9 cellular contexts compared by ENCODE assay signal in genomic region chr22:20463324-20464095, GRCh38. TPM values are rescaled to one million over a fixed set of nuclear protein-coding genes. Genes with fewer than 3 reads are reported as not detected.
DNase-seq lines count a peak whose midpoint lies in the region; TF ChIP-seq lines count a peak whose summit lies in the region.
"Had no signal": no experiment of that assay in that cellular context is flagged by ENCODE, and none has a peak within 500 bp of the region (broad histone marks: within the 10 kb centered on the region; RNA-seq: fewer than 3 reads in every experiment).

No MANE protein-coding gene starts in this region.

- H3K36me3 Mint-ChIP-seq in endothelial cell (ENCODE audit: low read depth, unreplicated experiment) = peaks cover 15% of the 10 kb centered on the region
- peaks cover 10% of the 10 kb centered on the region for H3K36me3 Mint-ChIP-seq in type B pancreatic cell

- H3K4me1 Mint-ChIP-seq in endothelial cell (ENCODE audit: unreplicated experiment) = peaks cover 23% of the 10 kb centered on the region
- peaks cover 6% of the 10 kb centered on the region for H3K4me1 Mint-ChIP-seq in type B pancreatic cell (ENCODE audit: unreplicated experiment)

- no peaks in the 10 kb centered on the region for H3K9me3 ChIP-seq in tibial nerve

- peaks cover 3% of the 10 kb centered on the region for H3K27me3 Mint-ChIP-seq in endothelial cell (ENCODE audit: unreplicated experiment)
- H3K27me3 Mint-ChIP-seq in type B pancreatic cell = no peaks in the 10 kb centered on the region

- no peak for TF ChIP-seq CTCF in endothelial cell (IDR thresholded peaks at IDR 0.05; ENCODE audit: unreplicated experiment)
- TF ChIP-seq CTCF in tibial nerve (IDR thresholded peaks at IDR 0.05) = no peak
- TF ChIP-seq CTCF in type B pancreatic cell (conservative IDR thresholded peaks at IDR 0.05) = no peak

- peak; percentile 69 for DNase-seq in activated CD8-positive, alpha-beta memory T cell treated with anti-CD3 and anti-CD28 coated beads for 24 hours
- DNase-seq in activated CD8-positive, alpha-beta memory T cell treated with anti-CD3 and anti-CD28 coated beads, Interleukin-2, amount 50 U/mL, for 48 hours = no peak
- peak in 3 of 5 donors; percentile 11 to 76 (median 12) for DNase-seq in T-helper 1 cell
- DNase-seq in endothelial cell (ENCODE audit: low spot score) = no peak
- DNase-seq in tibial nerve (ENCODE audit: low spot score in 2 of 2) = no peak
- no peak for DNase-seq in AG08395 (ENCODE audit: low spot score)
- no peak for DNase-seq in type B pancreatic cell (ENCODE audit: extremely low spot score, unreplicated experiment)
- DNase-seq in NCI-H1417 treated with DMSO at 0.1 percent for 48 hours (lab: John Stamatoyannopoulos, UW) = no peak

- peak overlapping the region in 3 of 4 donors; percentile 21 to 48 (median 22) for H3K27ac ChIP-seq in tibial nerve

- H3K4me1 ChIP-seq in tibial nerve = peaks cover 0 to 30% (median 11%) of the 10 kb centered on the region in 4 donors

- peaks cover 0 to 36% (median 6%) of the 10 kb centered on the region in 3 donors for H3K36me3 ChIP-seq in tibial nerve

- no peak overlapping the region for H3K4me3 ChIP-seq in tibial nerve
- H3K4me3 ChIP-seq: SK-N-MC had no signal

- no peaks in the 10 kb centered on the region for H3K27me3 ChIP-seq in tibial nerve

- 38 to 43% methylated on average over 2 of the region's 2 CpGs for WGBS in tibial nerve, 2 donors

- H3K27ac Mint-ChIP-seq in endothelial cell (ENCODE audit: unreplicated experiment) (peak overlapping the region; percentile 88), type B pancreatic cell (no peak overlapping the region)

- no peak for TF ChIP-seq POLR2A in tibial nerve (IDR thresholded peaks at IDR 0.05)

- H3K9me3 Mint-ChIP-seq in endothelial cell (ENCODE audit: unreplicated experiment) = no peaks in the 10 kb centered on the region
- H3K9me3 Mint-ChIP-seq in type B pancreatic cell = no peaks in the 10 kb centered on the region

- no peak for TF ChIP-seq EP300 in tibial nerve (IDR thresholded peaks at IDR 0.05)

- H3K4me3 Mint-ChIP-seq in endothelial cell (ENCODE audit: unreplicated experiment) (peak overlapping the region; percentile 62), type B pancreatic cell (no peak overlapping the region)

RNA-seq across cellular contexts. Expression of gene SCARF2, which starts 25.9 kb away (rescaled TPM):
- total RNA-seq in endothelial cell (ENCODE audit: unreplicated experiment) (8.1 TPM), tibial nerve (10 to 100 TPM; 28.4 to 72.0 (median 53.1) TPM), type B pancreatic cell (ENCODE audit: low replicate concordance) (4.2 and 21.7 TPM in 2 replicates)

RNA-seq across cellular contexts. Expression of gene KLHL22, which starts 32.1 kb away (rescaled TPM):
- total RNA-seq in endothelial cell (ENCODE audit: unreplicated experiment) = 19.4 TPM
- 10 to 100 TPM; 31.6 to 50.4 (median 41.4) TPM for total RNA-seq in tibial nerve
- total RNA-seq in type B pancreatic cell (ENCODE audit: low replicate concordance) = 34.3 and 38.8 TPM in 2 replicates

RNA-seq across cellular contexts. Expression of gene MED15, which starts 43.9 kb away (rescaled TPM):
- total RNA-seq in endothelial cell (ENCODE audit: unreplicated experiment) (165 TPM), tibial nerve (100 to 1,000 TPM in 2 of 4 donors, 10 to 100 TPM in 2; 49.2 to 147 (median 102) TPM), type B pancreatic cell (ENCODE audit: low replicate concordance) (90.8 and 121 TPM in 2 replicates)

Comparison
In these comparisons a context has a peak if more than half of its experiments do, and no peak if none do; other contexts are left out.
1. DNase-seq: peak in activated CD8-positive, alpha-beta memory T cell treated with anti-CD3 and anti-CD28 coated beads for 24 hours (single experiment) and T-helper 1 cell (3 of 5); none in activated CD8-positive, alpha-beta memory T cell treated with anti-CD3 and anti-CD28 coated beads, Interleukin-2, amount 50 U/mL, for 48 hours (single experiment), endothelial cell (single experiment), tibial nerve (0 of 2), AG08395 (single experiment), type B pancreatic cell (single experiment) and NCI-H1417 treated with DMSO at 0.1 percent for 48 hours (single experiment).